ENCODE assay signal across 12 cellular contexts in the genomic region with DNA sequence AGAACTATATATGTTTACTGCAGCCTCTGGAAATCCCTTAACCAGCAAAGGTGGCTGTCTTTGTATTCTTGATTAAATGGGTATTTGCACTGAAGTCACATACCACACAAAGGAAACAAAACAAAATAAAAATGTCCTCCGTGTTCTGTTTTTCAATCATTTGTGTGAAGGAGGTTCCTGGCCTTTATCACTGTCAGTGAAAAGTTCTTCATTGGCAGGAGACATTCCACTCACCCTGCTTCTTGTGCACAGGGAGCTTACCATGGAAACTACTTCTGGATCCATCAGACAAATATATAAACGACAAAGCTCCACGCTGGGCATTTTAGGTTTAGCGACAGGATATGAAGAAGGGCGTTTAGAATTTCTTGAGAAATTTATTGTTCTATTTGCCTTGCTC. TPM values are rescaled to one million over a fixed set of nuclear protein-coding genes. Genes with fewer than 3 reads are reported as not detected.
"Had no signal": no experiment of that assay in that cellular context is flagged by ENCODE, and none has a peak within 500 bp of the region (broad histone marks: within the 10 kb centered on the region; RNA-seq: fewer than 3 reads in every experiment).

No MANE protein-coding gene starts in this region.

- H3K4me2 ChIP-seq: KMS-11 had no signal

- H3K4me3 Mint-ChIP-seq: IgD-negative memory B cell had no signal

- H3K27ac Mint-ChIP-seq: IgD-negative memory B cell had no signal

- H3K9ac ChIP-seq: KMS-11 had no signal

- H3K27ac ChIP-seq: HL-60, KMS-11 had no signal

- DNase-seq: IMR-90, Karpas-422, KBM-7, KG1 had no signal

- H3K36me3 Mint-ChIP-seq: IgD-negative memory B cell had no signal

- H3K9me3 Mint-ChIP-seq: IgD-negative memory B cell had no signal

- H3K4me1 Mint-ChIP-seq: IgD-negative memory B cell had no signal

- ATAC-seq: HepG2, K562 had no signal

- FAIRE-seq: HepG2, HTR-8/SVneo, K562 had no signal

- H3K4me3 ChIP-seq: K562 had no signal

RNA-seq across cellular contexts. Expression of gene NKX2-8, which starts 5.7 kb away (rescaled TPM):
- total RNA-seq: HepG2, HT-29, HT1080, IMR-90, K562 had no signal
- polyA plus RNA-seq: HepG2, IgD-negative memory B cell, IMR-90, K562 had no signal
